ENCODE assay signal across 30 cellular contexts in the genomic region with DNA sequence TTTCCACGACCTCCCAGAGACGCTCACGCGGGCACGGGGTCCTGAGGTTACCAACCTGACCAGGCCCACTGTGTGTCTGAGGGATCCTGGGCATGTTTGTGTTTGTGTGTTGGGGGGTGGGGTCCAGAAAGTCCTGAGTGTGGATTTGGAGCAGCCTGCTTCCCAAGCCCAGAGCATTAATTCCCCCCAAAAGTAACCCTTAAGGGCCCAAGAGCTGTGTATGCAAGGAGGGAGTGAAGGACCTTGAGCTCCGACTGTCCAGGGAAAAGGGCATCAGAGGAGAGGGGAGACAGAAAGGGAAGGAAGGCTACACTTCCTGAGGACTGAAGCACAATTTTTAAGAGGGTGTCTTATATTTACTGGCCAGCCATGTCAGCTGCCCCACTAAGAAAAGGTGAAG. TPM values are rescaled to one million over a fixed set of nuclear protein-coding genes. Genes with fewer than 3 reads are reported as not detected.
DNase-seq lines count a peak whose midpoint lies in the region; TF ChIP-seq lines count a peak whose summit lies in the region.
"Had no signal": no experiment of that assay in that cellular context is flagged by ENCODE, and none has a peak within 500 bp of the region (broad histone marks: within the 10 kb centered on the region; RNA-seq: fewer than 3 reads in every experiment).

No MANE protein-coding gene starts in this region.

- no peak overlapping the region for H3K4ac ChIP-seq in neuronal stem cell (ENCODE audit: low read length)

- no peaks in the 10 kb centered on the region for H3K9me3 ChIP-seq in Caco-2
- no peaks in the 10 kb centered on the region for H3K9me3 ChIP-seq in iPS-15b (ENCODE audit: control insufficient read depth, insufficient read depth, low read length)
- peaks cover 0 to 3% of the 10 kb centered on the region in 2 donors for H3K9me3 ChIP-seq in neuronal stem cell (replicated peaks in 1 of 2; ENCODE audit: control insufficient read depth in 2 of 2, insufficient read depth in 1 of 2, low read depth in 1 of 2, low read length in 2 of 2)
- H3K9me3 ChIP-seq: gastrocnemius medialis, tibial nerve had no signal

- WGBS in neuronal stem cell (ENCODE audit: extremely low coverage in 2 of 2, insufficient read length in 2 of 2, insufficient replicate concordance in 1 of 2), 2 donors, result no CpG with 5 or more reads among the region's 6 CpGs

- H2BK12ac ChIP-seq in neuronal stem cell (ENCODE audit: low read length), result no peak overlapping the region

- intact Hi-C loops in Caco-2 (cut with micrococcal nuclease; ENCODE audit: unreplicated experiment) (no loop called here), head of caudate nucleus (cut with DNase I) (loop anchor here (10.0 kb wide), 1 partner anchor 171 kb away; no protein-coding TSS in a partner anchor)

- no peak overlapping the region for H4K91ac ChIP-seq in neuronal stem cell (ENCODE audit: low read depth, low read length, poor library complexity)

- no peak overlapping the region for H3K23ac ChIP-seq in neuronal stem cell (ENCODE audit: low read depth, low read length, poor library complexity)

- H3K4me1 ChIP-seq in Caco-2, result peaks cover 3% of the 10 kb centered on the region; the same call in 1 of the 2 replicates
- peaks cover 21% of the 10 kb centered on the region for H3K4me1 ChIP-seq in iPS-15b (ENCODE audit: control insufficient read depth, insufficient read depth, low read length)
- H3K4me1 ChIP-seq in neuronal stem cell (ENCODE audit: control insufficient read depth in 2 of 2, insufficient read depth in 1 of 2, low read depth in 1 of 2, low read length in 2 of 2), result peaks cover 23 to 36% of the 10 kb centered on the region in 2 donors

- H3K9ac ChIP-seq in iPS-15b (ENCODE audit: low read depth, low read length), result no peak overlapping the region
- H3K9ac ChIP-seq in neuronal stem cell (ENCODE audit: low read depth, low read length, poor library complexity), result no peak overlapping the region

- no peaks in the 10 kb centered on the region for H3K9me3 Mint-ChIP-seq in Caco-2 (ENCODE audit: unreplicated experiment)
- H3K9me3 Mint-ChIP-seq: activated naive CD8-positive, alpha-beta T cell treated with anti-CD3 and anti-CD28 coated beads, Interleukin-2, amount 10 ng/mL, durations not matched to agents 7 days and 5 days; activated T-helper 1 cell treated with anti-CD3 and anti-CD28 coated beads, Interleukin-12 subunit alpha, Interleukin-12 subunit beta, Interleukin-2, Interleukin-4 antibody, amounts not matched to agents 30 ng/mL and 10 ng/mL and 1 ng/mL, durations not matched to agents 14 hours and 24 hours and 36 hours; central memory CD8-positive, alpha-beta T cell; dendritic cell treated with granulocyte-macrophage colony-stimulating factor and Interleukin-4, amounts not matched to agents 40 ng/mL and 50 ng/mL, for 4 days had no signal

- H3K27me3 Mint-ChIP-seq in Caco-2 (ENCODE audit: insufficient read depth, unreplicated experiment), result peaks cover 17% of the 10 kb centered on the region

- BruUV-seq in Caco-2 (replicated peaks; lab: Mats Ljungman, UMichigan), result no TSS peak

- peak overlapping the region; percentile 98 for H2BK5ac ChIP-seq in neuronal stem cell (ENCODE audit: low read length)

- H3K4me3 ChIP-seq in Caco-2 (ENCODE audit: low read depth, low read length) (no peak overlapping the region), NB4 (ENCODE audit: low read depth, low read length) (peak overlapping the region; percentile 41), iPS-15b (ENCODE audit: low read depth, low read length) (peak overlapping the region; percentile 20), neuronal stem cell (ENCODE audit: low read length in 2 of 2) (peak overlapping the region in 1 of 2 donors; percentile 86)
- H3K4me3 ChIP-seq: hepatocyte, smooth muscle cell, tibial nerve had no signal

- peak overlapping the region; percentile 94 for H3K4me2 ChIP-seq in neuronal stem cell (ENCODE audit: insufficient read depth, low read length, poor library complexity, severe bottlenecking)
- H3K4me2 ChIP-seq: smooth muscle cell had no signal

- peak overlapping the region; percentile 10 for H2AK5ac ChIP-seq in neuronal stem cell (ENCODE audit: low read depth, low read length)

- no peaks in the 10 kb centered on the region for H3K36me3 Mint-ChIP-seq in Caco-2 (ENCODE audit: insufficient read depth, unreplicated experiment)
- H3K36me3 Mint-ChIP-seq: activated naive CD8-positive, alpha-beta T cell treated with anti-CD3 and anti-CD28 coated beads, Interleukin-2, amount 10 ng/mL, durations not matched to agents 7 days and 5 days had no signal

- H3K36me3 ChIP-seq in Caco-2 (ENCODE audit: control insufficient read depth, insufficient read depth, low read length) (no peaks in the 10 kb centered on the region), iPS-15b (ENCODE audit: control insufficient read depth, insufficient read depth, low read length) (no peaks in the 10 kb centered on the region), neuronal stem cell (replicated peaks in 1 of 2; ENCODE audit: control insufficient read depth in 2 of 2, insufficient read depth in 2 of 2, low read length in 2 of 2) (no peaks in the 10 kb centered on the region)
- H3K36me3 ChIP-seq: gastrocnemius medialis, tibial nerve had no signal

- H3K4me1 Mint-ChIP-seq in Caco-2 (ENCODE audit: low read depth, unreplicated experiment), result peaks cover 6% of the 10 kb centered on the region

- peak overlapping the region; percentile 80 for H3K4me3 Mint-ChIP-seq in Caco-2 (ENCODE audit: unreplicated experiment)
- H3K4me3 Mint-ChIP-seq: activated naive CD8-positive, alpha-beta T cell treated with anti-CD3 and anti-CD28 coated beads, Interleukin-2, amount 10 ng/mL, durations not matched to agents 7 days and 5 days; activated T-helper 1 cell treated with anti-CD3 and anti-CD28 coated beads, Interleukin-12 subunit alpha, Interleukin-12 subunit beta, Interleukin-2, Interleukin-4 antibody, amounts not matched to agents 30 ng/mL and 10 ng/mL and 1 ng/mL, durations not matched to agents 14 hours and 24 hours and 36 hours; central memory CD8-positive, alpha-beta T cell; dendritic cell treated with granulocyte-macrophage colony-stimulating factor and Interleukin-4, amounts not matched to agents 40 ng/mL and 50 ng/mL, for 4 days had no signal

- no peak overlapping the region for H3K27ac Mint-ChIP-seq in Caco-2 (ENCODE audit: unreplicated experiment)
- H3K27ac Mint-ChIP-seq: activated naive CD8-positive, alpha-beta T cell treated with anti-CD3 and anti-CD28 coated beads, Interleukin-2, amount 10 ng/mL, durations not matched to agents 7 days and 5 days; activated T-helper 1 cell treated with anti-CD3 and anti-CD28 coated beads, Interleukin-12 subunit alpha, Interleukin-12 subunit beta, Interleukin-2, Interleukin-4 antibody, amounts not matched to agents 30 ng/mL and 10 ng/mL and 1 ng/mL, durations not matched to agents 14 hours and 24 hours and 36 hours; dendritic cell treated with granulocyte-macrophage colony-stimulating factor and Interleukin-4, amounts not matched to agents 40 ng/mL and 50 ng/mL, for 4 days had no signal

- H3K79me1 ChIP-seq in neuronal stem cell (ENCODE audit: low read depth, low read length), result peaks cover 11% of the 10 kb centered on the region

- peak overlapping the region; percentile 60 for H2BK15ac ChIP-seq in neuronal stem cell (ENCODE audit: low read length)

- no peak for TF ChIP-seq POLR2A in NB4 (IDR thresholded peaks at IDR 0.05; ENCODE audit: extremely low read depth, insufficient read length)

- H4K8ac ChIP-seq in neuronal stem cell (ENCODE audit: low read depth, low read length), result no peak overlapping the region

- H3K14ac ChIP-seq in neuronal stem cell (ENCODE audit: low read length), result no peak overlapping the region

- peak overlapping the region; percentile 3 for H3K18ac ChIP-seq in neuronal stem cell (ENCODE audit: low read length)

- no peak for TF ChIP-seq CTCF in Caco-2 (IDR thresholded peaks at IDR 0.05; ENCODE audit: insufficient read depth in 1 of 2, low read depth in 1 of 2, low read length in 1 of 2, severe bottlenecking in 1 of 2, unreplicated experiment in 1 of 2)
- TF ChIP-seq CTCF in NB4 (IDR thresholded peaks at IDR 0.05; ENCODE audit: low read depth, low read length), result no peak

- H2BK120ac ChIP-seq in neuronal stem cell (ENCODE audit: low read depth, low read length), result peak overlapping the region; percentile 4

- H3K27me3 ChIP-seq in Caco-2 (replicated peaks; ENCODE audit: control insufficient read depth, insufficient read depth, low read length), result peaks cover 1% of the 10 kb centered on the region
- peaks cover 91% of the 10 kb centered on the region for H3K27me3 ChIP-seq in iPS-15b (ENCODE audit: control insufficient read depth, insufficient read depth, low read length)
- peaks cover 0 to 100% (median 0%) of the 10 kb centered on the region in 3 experiments for H3K27me3 ChIP-seq in neuronal stem cell (ENCODE audit: control insufficient read depth in 3 of 3, insufficient read depth in 3 of 3, low read depth in 1 of 3, low read length in 3 of 3)

- H3K27ac ChIP-seq in neuronal stem cell (replicated peaks; ENCODE audit: low read length), result no peak overlapping the region
- H3K27ac ChIP-seq: gastrocnemius medialis, hepatocyte, tibial nerve had no signal

- no peak overlapping the region for H2AFZ ChIP-seq in neuronal stem cell (ENCODE audit: low read length)
- H2AFZ ChIP-seq: hepatocyte had no signal

- DNase-seq in Caco-2 (no peak), NB4 (ENCODE audit: low read depth) (no peak), neuronal stem cell (ENCODE audit: low spot score) (no peak), head of caudate nucleus (no peak), UCSD-AML1 (lab: John Stamatoyannopoulos, UW; ENCODE audit: unreplicated experiment) (no peak), NCI-H187 (lab: John Stamatoyannopoulos, UW) (no peak)
- DNase-seq: activated CD8-positive, alpha-beta memory T cell treated with anti-CD3 and anti-CD28 coated beads, Interleukin-2, amount 50 U/mL, for 4 hours; activated naive CD8-positive, alpha-beta T cell treated with anti-CD3 and anti-CD28 coated beads, Interleukin-2, amount 10 ng/mL, durations not matched to agents 7 days and 5 days; C1 segment of cervical spinal cord; DND-41; gastrocnemius medialis; mesenchymal stem cell; NCI-H1092 treated with DMSO at 0.1 percent for 48 hours; NCI-H1930; NCI-H526 treated with DMSO at 0.1 percent for 48 hours; SHP77 treated with DMSO at 0.1 percent for 48 hours; stimulated activated CD4-positive, alpha-beta T cell treated with anti-CD3 and anti-CD28 coated beads, Interleukin-1b, Interleukin-23, amount 100 ng/mL, for 48 hours; stimulated activated CD8-positive, alpha-beta memory T cell treated with anti-CD3 and anti-CD28 coated beads, Interleukin-4, amount 100 ng/mL, for 48 hours had no signal

- POLR2A ChIA-PET in Caco-2 (lab: Charles Lee), result no interaction called here

- CTCF ChIA-PET in Caco-2 (lab: Charles Lee), result no interaction called here

RNA-seq across cellular contexts. Expression of gene SIX3, which starts 5.2 kb away (rescaled TPM):
- not detected in 2 replicates for total RNA-seq in Caco-2 (2022)
- polyA plus RNA-seq in neuronal stem cell (2013, experiment 1 of 2), result 171 TPM
- polyA plus RNA-seq in neuronal stem cell (2013, experiment 2 of 2), result 176 TPM
- total RNA-seq: activated naive CD8-positive, alpha-beta T cell treated with anti-CD3 and anti-CD28 coated beads, Interleukin-2, amount 10 ng/mL, durations not matched to agents 7 days and 5 days; activated T-helper 1 cell treated with anti-CD3 and anti-CD28 coated beads, Interleukin-12 subunit alpha, Interleukin-12 subunit beta, Interleukin-2, Interleukin-4 antibody, amounts not matched to agents 30 ng/mL and 10 ng/mL and 1 ng/mL, durations not matched to agents 14 hours and 24 hours and 36 hours; gastrocnemius medialis; hepatocyte; left lobe of liver; myocyte; osteoblast; renal cortical epithelial cell; smooth muscle cell had no signal
- polyA plus RNA-seq: AG04450, hepatocyte, smooth muscle cell had no signal
